In the genomic region with DNA sequence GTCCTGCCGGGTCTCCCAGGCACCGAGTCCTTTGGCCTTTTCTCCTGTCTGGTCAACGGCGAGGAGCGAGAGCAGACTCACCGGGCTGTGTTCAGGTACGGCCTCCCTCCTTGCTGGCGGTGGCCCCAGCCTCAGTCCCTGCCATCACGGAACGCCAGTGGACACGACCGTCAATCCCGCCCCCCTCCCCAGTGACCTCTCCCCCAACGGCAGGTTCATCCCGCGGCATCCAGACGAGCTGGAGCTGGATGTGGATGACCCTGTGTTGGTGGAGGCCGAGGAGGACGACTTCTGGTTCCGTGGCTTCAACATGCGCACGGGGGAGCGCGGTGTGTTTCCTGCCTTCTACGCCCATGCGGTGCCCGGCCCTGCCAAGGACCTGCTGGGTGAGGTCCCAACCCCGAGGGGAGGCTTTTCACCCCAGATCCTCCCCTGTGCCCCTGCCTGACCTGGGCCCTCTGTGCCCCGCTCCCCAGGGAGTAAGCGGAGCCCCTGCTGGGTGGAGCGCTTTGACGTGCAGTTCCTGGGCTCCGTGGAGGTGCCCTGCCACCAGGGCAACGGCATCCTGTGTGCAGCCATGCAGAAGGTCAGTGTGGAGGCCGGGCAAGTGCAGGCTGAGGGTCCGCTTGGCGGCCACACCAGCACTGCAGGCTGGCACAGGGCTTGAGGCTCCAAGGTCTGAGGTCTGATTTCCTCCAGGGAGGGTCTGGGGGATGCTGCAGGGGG, we compare ENCODE assay signal across 1 cellular context.
TF ChIP-seq lines count a peak whose summit lies in the region.

No MANE protein-coding gene starts in this region.

TF ChIP-seq in HEK293, 187 proteins besides CTCF, POLR2A, EP300 and RAD21:
- TF ChIP-seq, protein P1, sequence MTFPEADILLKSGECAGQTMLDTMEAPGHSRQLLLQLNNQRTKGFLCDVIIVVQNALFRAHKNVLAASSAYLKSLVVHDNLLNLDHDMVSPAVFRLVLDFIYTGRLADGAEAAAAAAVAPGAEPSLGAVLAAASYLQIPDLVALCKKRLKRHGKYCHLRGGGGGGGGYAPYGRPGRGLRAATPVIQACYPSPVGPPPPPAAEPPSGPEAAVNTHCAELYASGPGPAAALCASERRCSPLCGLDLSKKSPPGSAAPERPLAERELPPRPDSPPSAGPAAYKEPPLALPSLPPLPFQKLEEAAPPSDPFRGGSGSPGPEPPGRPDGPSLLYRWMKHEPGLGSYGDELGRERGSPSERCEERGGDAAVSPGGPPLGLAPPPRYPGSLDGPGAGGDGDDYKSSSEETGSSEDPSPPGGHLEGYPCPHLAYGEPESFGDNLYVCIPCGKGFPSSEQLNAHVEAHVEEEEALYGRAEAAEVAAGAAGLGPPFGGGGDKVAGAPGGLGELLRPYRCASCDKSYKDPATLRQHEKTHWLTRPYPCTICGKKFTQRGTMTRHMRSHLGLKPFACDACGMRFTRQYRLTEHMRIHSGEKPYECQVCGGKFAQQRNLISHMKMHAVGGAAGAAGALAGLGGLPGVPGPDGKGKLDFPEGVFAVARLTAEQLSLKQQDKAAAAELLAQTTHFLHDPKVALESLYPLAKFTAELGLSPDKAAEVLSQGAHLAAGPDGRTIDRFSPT (tag by site-specific recombination; IDR thresholded peaks at IDR 0.05), result 0 out of 2 replicates have a peak, but pooled peaks have one; percentile 28
- no peak for TF ChIP-seq ZNF548 (tag by site-specific recombination; IDR thresholded peaks at IDR 0.05)
